7 cellular contexts compared by ENCODE assay signal in genomic region chr3:193179623-193180022, GRCh38.
DNase-seq lines count a peak whose midpoint lies in the region; ATAC-seq, FAIRE-seq and TF ChIP-seq lines count a peak whose summit lies in the region.
"Not testable (repeated sequence)": the region's sequence is repeated elsewhere in the genome, so short reads cannot be mapped to it uniquely, and the experiment has no call there.

No MANE protein-coding gene starts in this region.

- H3K23me2 ChIP-seq in H1 (ENCODE audit: low read depth, low read length), result not testable (repeated sequence)

- not testable (repeated sequence) for TF ChIP-seq CTCF in H1 (IDR thresholded peaks at IDR 0.05; ENCODE audit: control extremely low read depth in 1 of 3, insufficient read depth in 1 of 3, low read depth in 1 of 3, low read length in 3 of 3); HepG2 (CRISPR knock-in tag; IDR thresholded peaks at IDR 0.05)

- H2BK120ac ChIP-seq in H1 (replicated peaks; ENCODE audit: low read depth, low read length); neuronal stem cell (ENCODE audit: low read depth, low read length): not testable (repeated sequence)

- not testable (repeated sequence) for H2BK12ac ChIP-seq in H1 (ENCODE audit: low read depth, low read length); neuronal stem cell (ENCODE audit: low read length)

- peak overlapping the region; percentile 89; the same call in 1 of the 2 replicates for H2AFZ ChIP-seq in H1 (ENCODE audit: low read length)
- H2AFZ ChIP-seq in HepG2 (ENCODE audit: low read length), result not testable (repeated sequence)
- H2AFZ ChIP-seq in neuronal stem cell (ENCODE audit: low read length), result peak overlapping the region; percentile 77

- not testable (repeated sequence) for FAIRE-seq in H1 (lab: Jason Lieb, UNC); HepG2 (lab: Jason Lieb, UNC)

- not testable (repeated sequence) for H2BK20ac ChIP-seq in H1 (ENCODE audit: low read length)

- not testable (repeated sequence) for H3K36me3 ChIP-seq in NT2/D1 (ENCODE audit: insufficient read depth, insufficient read length, low read length); H1 (ENCODE audit: control insufficient read depth in 2 of 4, insufficient read depth in 4 of 4, low read length in 3 of 4); HepG2 (replicated peaks in 1 of 2; ENCODE audit: control insufficient read depth in 1 of 2, insufficient read depth in 2 of 2, low read length in 2 of 2); neuronal stem cell (replicated peaks in 1 of 2; ENCODE audit: control insufficient read depth in 2 of 2, insufficient read depth in 2 of 2, low read length in 2 of 2)

- H4K91ac ChIP-seq in H1 (replicated peaks; ENCODE audit: insufficient read length, low read length); neuronal stem cell (ENCODE audit: low read depth, low read length, poor library complexity): not testable (repeated sequence)

- TF ChIP-seq POLR2A in H1 (IDR thresholded peaks at IDR 0.05; ENCODE audit: control extremely low read depth in 1 of 2, low read depth in 2 of 2, low read length in 2 of 2); HepG2 (IDR thresholded peaks at IDR 0.05; ENCODE audit: insufficient read depth in 1 of 2, low read depth in 2 of 2, low read length in 2 of 2): not testable (repeated sequence)

- POLR2A ChIA-PET in H1 (lab: Charles Lee; ENCODE audit: partially characterized antibody); HepG2 (lab: Yijun Ruan, JAX): not testable (repeated sequence)

- not testable (repeated sequence) for H3K56ac ChIP-seq in H1 (replicated peaks; ENCODE audit: insufficient read length, low read depth, low read length)

- not testable (repeated sequence) for TF ChIP-seq EP300 in H1 (IDR thresholded peaks at IDR 0.05; ENCODE audit: borderline replicate concordance in 1 of 2, low read depth in 2 of 2, low read length in 2 of 2); HepG2 (IDR thresholded peaks at IDR 0.05; ENCODE audit: low read depth in 2 of 2, low read length in 2 of 2); HepG2 (CRISPR knock-in tag; IDR thresholded peaks at IDR 0.05; ENCODE audit: borderline replicate concordance)

- not testable (repeated sequence) for H3K27me3 ChIP-seq in NT2/D1 (ENCODE audit: insufficient read depth, insufficient read length); H1 (replicated peaks in 1 of 4; ENCODE audit: control insufficient read depth in 3 of 4, extremely low read depth in 1 of 4, insufficient read depth in 3 of 4, low read length in 3 of 4); HepG2 (ENCODE audit: control insufficient read depth in 1 of 2, insufficient read depth in 2 of 2, low read length in 2 of 2); neuronal stem cell (ENCODE audit: control insufficient read depth in 3 of 3, insufficient read depth in 3 of 3, low read depth in 1 of 3, low read length in 3 of 3)

- BruUV-seq in HepG2 (replicated peaks; lab: Mats Ljungman, UMichigan), result not testable (repeated sequence)

- CTCF ChIA-PET in H1 (lab: Charles Lee; ENCODE audit: partially characterized antibody), result interaction anchor here (0.6 to 1.7 kb wide), 7 partner anchors 11 to 366 kb away, joined by 3 to 5 read pairs (median 3); no protein-coding TSS in a partner anchor
- CTCF ChIA-PET in HepG2 (lab: Yijun Ruan, JAX; ENCODE audit: low intra/inter-chr PET ratio, low total read pairs), result not testable (repeated sequence)

- H2AK5ac ChIP-seq in H1 (ENCODE audit: low read depth, low read length); neuronal stem cell (ENCODE audit: low read depth, low read length): not testable (repeated sequence)

- not testable (repeated sequence) for H3K4me2 ChIP-seq in H1 (ENCODE audit: insufficient read depth in 1 of 2, low read depth in 2 of 2, low read length in 2 of 2); HepG2 (ENCODE audit: low read depth, low read length); neuronal stem cell (ENCODE audit: insufficient read depth, low read length, poor library complexity, severe bottlenecking)

- not testable (repeated sequence) for H3K9me3 ChIP-seq in NT2/D1 (ENCODE audit: insufficient read depth, low read length); H1 (ENCODE audit: insufficient read depth in 2 of 2, low read depth in 1 of 2, low read length in 1 of 2); HepG2 (ENCODE audit: low read length); neuronal stem cell (replicated peaks in 1 of 2; ENCODE audit: control insufficient read depth in 2 of 2, insufficient read depth in 1 of 2, low read depth in 1 of 2, low read length in 2 of 2)

- H3K4me1 ChIP-seq in NT2/D1 (ENCODE audit: insufficient read depth, insufficient read length); H1 (replicated peaks in 1 of 4; ENCODE audit: control insufficient read depth in 3 of 4, insufficient read depth in 4 of 4, low read length in 3 of 4); HepG2 (ENCODE audit: insufficient read depth, low read length); neuronal stem cell (ENCODE audit: control insufficient read depth in 2 of 2, insufficient read depth in 1 of 2, low read depth in 1 of 2, low read length in 2 of 2): not testable (repeated sequence)

- not testable (repeated sequence) for H3K23ac ChIP-seq in H1 (ENCODE audit: insufficient read length); neuronal stem cell (ENCODE audit: low read depth, low read length, poor library complexity)

- H3K79me2 ChIP-seq in H1 (ENCODE audit: control insufficient read depth in 1 of 2, insufficient read depth in 2 of 2, low read length in 2 of 2); HepG2 (ENCODE audit: insufficient read depth, low read length): not testable (repeated sequence)

- H2BK5ac ChIP-seq in H1 (ENCODE audit: low read depth, low read length); neuronal stem cell (ENCODE audit: low read length): not testable (repeated sequence)

- in situ Hi-C loops in HepG2 (cut with HindIII; ENCODE audit: extremely low pct_ligation_motif_present, low pct_unique_long_range_greater_than_20kb), result not testable (repeated sequence)

- H3K14ac ChIP-seq in H1 (ENCODE audit: insufficient read length); neuronal stem cell (ENCODE audit: low read length): not testable (repeated sequence)

- not testable (repeated sequence) for H4K5ac ChIP-seq in H1 (ENCODE audit: insufficient read length, low read depth, low read length)

- ATAC-seq in HepG2, result not testable (repeated sequence)

- intact Hi-C loops in HepG2 (cut with micrococcal nuclease; ENCODE audit: unreplicated experiment), result not testable (repeated sequence)

- not testable (repeated sequence) for H4K20me1 ChIP-seq in H1 (replicated peaks in 1 of 2; ENCODE audit: control insufficient read depth in 1 of 2, insufficient read depth in 2 of 2, low read length in 2 of 2); HepG2 (ENCODE audit: insufficient read depth, low read length)

- not testable (repeated sequence) for H2BK15ac ChIP-seq in H1 (ENCODE audit: low read length); neuronal stem cell (ENCODE audit: low read length)

- H3K4ac ChIP-seq in H1 (replicated peaks; ENCODE audit: insufficient read length, low read depth, low read length); neuronal stem cell (ENCODE audit: low read length): not testable (repeated sequence)

- DNase-seq in DMS53 (lab: John Stamatoyannopoulos, UW) (peak; percentile 25), NCI-H1417 (lab: John Stamatoyannopoulos, UW) (peak in 2 of 3 experiments; percentile 10 to 35), NCI-H748 (lab: John Stamatoyannopoulos, UW; ENCODE audit: unreplicated experiment) (peak; percentile 6), NT2/D1 (ENCODE audit: low read depth, low spot score) (peak; percentile 18)
- DNase-seq in H1 (ENCODE audit: low read depth in 1 of 2, low spot score in 2 of 2); HepG2 (ENCODE audit: low spot score); neuronal stem cell (ENCODE audit: low spot score): not testable (repeated sequence)

- H4K8ac ChIP-seq in H1 (ENCODE audit: extremely low read depth, insufficient read depth, low read length); neuronal stem cell (ENCODE audit: low read depth, low read length): not testable (repeated sequence)

- not testable (repeated sequence) for TF ChIP-seq RAD21 in H1 (IDR thresholded peaks at IDR 0.05 in 1 of 2, conservative IDR thresholded peaks at IDR 0.05 in 1 of 2; ENCODE audit: low read depth in 2 of 2, low read length in 2 of 2); HepG2 (CRISPR knock-in tag; IDR thresholded peaks at IDR 0.05)

- H3K4me3 ChIP-seq in NT2/D1 (ENCODE audit: insufficient read length, low read depth); H1 (ENCODE audit: extremely low read depth in 1 of 4, insufficient read depth in 2 of 4, low read depth in 3 of 4, low read length in 4 of 4); HepG2 (replicated peaks in 1 of 3; ENCODE audit: insufficient read depth in 1 of 3, low read depth in 2 of 3, low read length in 3 of 3); neuronal stem cell (ENCODE audit: low read length in 2 of 2): not testable (repeated sequence)

- WGBS in H1 (ENCODE audit: extremely low coverage in 1 of 2, insufficient coverage in 1 of 2, insufficient read length in 1 of 2, insufficient replicate concordance in 2 of 2, low coverage in 1 of 2, low lambda C conversion rate in 2 of 2, missing lambda C conversion rate in 1 of 2), 2 experiments, result 86% methylated on average over 4 of the region's 4 CpGs; no CpG with 5 or more reads in 1 of the 2 experiments
- 0% methylated on average over 1 of the region's 4 CpGs for WGBS in HepG2 (ENCODE audit: low lambda C conversion rate)
- WGBS in neuronal stem cell (ENCODE audit: extremely low coverage in 2 of 2, insufficient read length in 2 of 2, insufficient replicate concordance in 1 of 2), 2 donors, result no CpG with 5 or more reads among the region's 4 CpGs

- H3K18ac ChIP-seq in H1 (ENCODE audit: extremely low read depth, low read length), result not testable (repeated sequence)
- peak overlapping the region; percentile 65 for H3K18ac ChIP-seq in neuronal stem cell (ENCODE audit: low read length)

- not testable (repeated sequence) for H3K27ac ChIP-seq in H1 (ENCODE audit: low read depth, low read length); HepG2 (ENCODE audit: extremely low read length, insufficient read depth, low read length); neuronal stem cell (replicated peaks; ENCODE audit: low read length)

- not testable (repeated sequence) for H3K9ac ChIP-seq in NT2/D1 (ENCODE audit: insufficient read length, low read depth); H1 (replicated peaks in 1 of 4; ENCODE audit: extremely low read depth in 1 of 4, low read depth in 3 of 4, low read length in 3 of 4); HepG2 (ENCODE audit: insufficient read depth, low read depth, low read length); neuronal stem cell (ENCODE audit: low read depth, low read length, poor library complexity)

- not testable (repeated sequence) for H3K79me1 ChIP-seq in H1 (ENCODE audit: low read depth, low read length); neuronal stem cell (ENCODE audit: low read depth, low read length)
